In genomic region chrX:2928583-2929434, GRCh38 we compare ENCODE assay signal across 9 cellular contexts. TPM values are rescaled to one million over a fixed set of nuclear protein-coding genes. Genes with fewer than 3 reads are reported as not detected.
DNase-seq lines count a peak whose midpoint lies in the region; ATAC-seq, FAIRE-seq and TF ChIP-seq lines count a peak whose summit lies in the region.
"Had no signal": no experiment of that assay in that cellular context is flagged by ENCODE, and none has a peak within 500 bp of the region (broad histone marks: within the 10 kb centered on the region; RNA-seq: fewer than 3 reads in every experiment).

TSS of gene ARSD (minus strand) at chrX:2929339. CDS start at chrX:2929275, 64 bp downstream.

- no peak for TF ChIP-seq EP300 in transverse colon (IDR thresholded peaks at IDR 0.05; ENCODE audit: low read depth)

- peak within 1 kb of the TSS; percentile 96 to 99 (median 98) for H3K27ac ChIP-seq in transverse colon

- TF ChIP-seq POLR2A in transverse colon (IDR thresholded peaks at IDR 0.05) = peak; percentile 80

- H3K27me3 ChIP-seq in transverse colon = no peaks in the 10 kb centered on the region

- no peak for TF ChIP-seq CTCF in transverse colon (IDR thresholded peaks at IDR 0.05)

- peaks cover 3% of the 10 kb centered on the region for H3K27me3 Mint-ChIP-seq in activated naive CD8-positive, alpha-beta T cell

- peak; percentile 62 for DNase-seq in SIG-M5 treated with dmso at 0.1 percent for 504 hours (lab: John Stamatoyannopoulos, UW; ENCODE audit: unreplicated experiment)
- DNase-seq in SIG-M5 (lab: John Stamatoyannopoulos, UW) = no peak
- DNase-seq in RCC 7860 (ENCODE audit: low spot score) = peak; percentile 62
- DNase-seq in glomerular visceral epithelial cell (ENCODE audit: extremely low spot score) = peak; percentile 91
- DNase-seq in occipital lobe (lab: John Stamatoyannopoulos, UW) = peak; percentile 12
- peak; percentile 94 for DNase-seq in transverse colon

- H3K4me1 Mint-ChIP-seq in activated naive CD8-positive, alpha-beta T cell (ENCODE audit: low read depth) = peaks cover 4% of the 10 kb centered on the region

- H3K36me3 Mint-ChIP-seq in activated naive CD8-positive, alpha-beta T cell = no peaks in the 10 kb centered on the region

- peak; percentile 93 for ATAC-seq in HG03045 (IDR thresholded peaks at IDR 0.05; ENCODE audit: unreplicated experiment)

- peaks cover 0 to 7% (median 3%) of the 10 kb centered on the region in 4 donors for H3K4me1 ChIP-seq in transverse colon

- H3K9me3 ChIP-seq in transverse colon = no peaks in the 10 kb centered on the region

- no peak within 1 kb of the TSS for H3K27ac Mint-ChIP-seq in activated naive CD8-positive, alpha-beta T cell

- intact Hi-C loops in transverse colon (cut with DNase I; ENCODE audit: low total_unique reads) = no loop called here

- in situ Hi-C loops in transverse colon (cut with MboI; ENCODE audit: low pct_ligation_motif_present in 1 of 4, low pct_unique_long_range_greater_than_20kb in 1 of 4, low sequenced_read_pairs in 3 of 4) = loop anchor here in 1 of 4 donors (25.0 kb wide), 1 partner anchor 108 kb away; the partner anchor contains the start of gene ARSF

- FAIRE-seq in RCC 7860 (lab: Jason Lieb, UNC) = no peak
- FAIRE-seq: G401.6 had no signal

- no peaks in the 10 kb centered on the region for H3K36me3 ChIP-seq in transverse colon

- H3K9me3 Mint-ChIP-seq in activated naive CD8-positive, alpha-beta T cell (ENCODE audit: low read depth) = no peaks in the 10 kb centered on the region

- 4% methylated on average over 35 of the region's 84 CpGs; no CpG with 5 or more reads in 1 of the 2 donors for WGBS in transverse colon (ENCODE audit: low coverage in 1 of 2), 2 donors

- peak within 1 kb of the TSS; percentile 55 to 75 (median 72) for H3K4me3 ChIP-seq in transverse colon

- peak within 1 kb of the TSS; percentile 80 for H3K4me3 Mint-ChIP-seq in activated naive CD8-positive, alpha-beta T cell

RNA-seq across cellular contexts. Expression of gene ARSD, which starts in this region (rescaled TPM):
- total RNA-seq in occipital lobe (9.2 TPM), transverse colon (10 to 100 TPM; 47.1 to 65.4 (median 58.6) TPM)
